8 cellular contexts compared by ENCODE assay signal in the genomic region with DNA sequence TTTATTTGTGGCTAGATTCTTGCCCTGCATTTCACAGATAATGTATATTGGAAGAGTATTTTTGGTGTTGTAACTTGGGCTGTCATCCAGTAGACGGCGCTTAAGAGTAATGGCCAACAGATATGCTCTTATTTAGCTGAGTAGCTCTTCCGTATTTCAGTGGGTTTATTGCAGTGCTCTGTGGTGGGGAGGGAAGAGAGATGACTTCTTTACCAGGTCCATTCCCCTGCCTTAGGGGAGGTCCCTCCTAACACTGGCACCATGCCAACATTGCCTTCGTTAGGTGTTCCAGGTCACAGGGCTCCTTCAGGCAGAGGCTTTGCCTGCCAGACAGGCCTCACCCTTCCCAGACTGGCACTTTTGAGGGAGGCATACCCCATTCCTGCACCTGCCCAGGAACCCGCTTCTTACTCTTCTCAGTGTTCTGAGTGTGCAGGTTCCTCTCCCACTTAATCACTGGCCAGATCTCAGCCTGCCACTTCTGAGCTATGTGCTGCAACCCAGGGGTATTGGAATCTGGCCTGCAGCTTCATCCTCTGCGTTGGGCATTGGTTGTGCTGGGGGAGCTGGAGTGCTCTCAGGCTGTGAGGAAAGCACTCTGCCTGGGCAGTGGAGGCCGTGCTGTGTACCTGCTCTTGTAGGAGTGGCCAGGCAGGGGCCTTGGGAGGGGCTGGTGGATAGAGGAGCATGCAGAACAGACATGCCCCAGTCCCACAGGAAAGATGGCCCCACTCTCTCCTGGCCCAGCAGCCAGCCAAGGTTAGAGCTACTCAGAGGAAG.
A peak's percentile ranks its signal among the peaks of the same experiment; 100 is the strongest.
DNase-seq lines count a peak whose midpoint lies in the region; ATAC-seq and TF ChIP-seq lines count a peak whose summit lies in the region.

No MANE protein-coding gene starts in this region.

- H3K4me3 ChIP-seq in WERI-Rb-1 (ENCODE audit: low read depth, low read length) = no peak overlapping the region

- no peaks in the 10 kb centered on the region for H3K9me3 ChIP-seq in WERI-Rb-1 (ENCODE audit: severe bottlenecking)

- no peaks in the 10 kb centered on the region for H3K36me3 ChIP-seq in WERI-Rb-1

- peak; percentile 81 for TF ChIP-seq CTCF in GM20000 (IDR thresholded peaks at IDR 0.05; ENCODE audit: extremely low read depth, missing control alignments)
- peak; percentile 41; the same call in 1 of the 2 replicates for TF ChIP-seq CTCF in WERI-Rb-1 (IDR thresholded peaks at IDR 0.05; ENCODE audit: low read depth, low read length)

- no peak overlapping the region for H3K27ac ChIP-seq in WERI-Rb-1

- ATAC-seq in HG03565 (IDR thresholded peaks at IDR 0.05; ENCODE audit: unreplicated experiment) = peak; percentile 93

- DNase-seq in SIG-M5 treated with dmso at 0.1 percent for 504 hours (lab: John Stamatoyannopoulos, UW; ENCODE audit: unreplicated experiment) (peak; percentile 76), SIG-M5 (lab: John Stamatoyannopoulos, UW) (no peak), GM20000 (ENCODE audit: low spot score) (peak; percentile 61), WERI-Rb-1 (no peak), inferior parietal cortex (ENCODE audit: extremely low spot score) (peak; percentile 7), ecto neural progenitor cell (ENCODE audit: low spot score) (no peak), NCI-H2196 (lab: John Stamatoyannopoulos, UW; ENCODE audit: unreplicated experiment) (no peak)

- H3K27me3 ChIP-seq in WERI-Rb-1 (ENCODE audit: insufficient read depth, low read depth, severe bottlenecking) = no peaks in the 10 kb centered on the region

Comparison
In these comparisons a context has a peak if more than half of its experiments do, and no peak if none do; other contexts are left out.
1. DNase-seq: peak in SIG-M5 treated with dmso at 0.1 percent for 504 hours (single experiment), GM20000 (single experiment) and inferior parietal cortex (single experiment); none in SIG-M5 (single experiment), WERI-Rb-1 (single experiment), ecto neural progenitor cell (single experiment) and NCI-H2196 (single experiment).